In genomic region chr2:118190365-118190916, GRCh38 we compare ENCODE assay signal across 1 cellular context.
TF ChIP-seq lines count a peak whose summit lies in the region.

No MANE protein-coding gene starts in this region.

TF ChIP-seq in HCT116, 20 proteins besides CTCF, POLR2A, EP300 and RAD21 (continued from another document):
- TF ChIP-seq REST (IDR thresholded peaks at IDR 0.05; ENCODE audit: low read depth), result no peak
- TF ChIP-seq EZH2 (IDR thresholded peaks at IDR 0.05), result no peak
- TF ChIP-seq FOSL1 (IDR thresholded peaks at IDR 0.05; ENCODE audit: low read depth), result peak; percentile 51; the same call in 1 of the 2 replicates
- TF ChIP-seq EGR1 (IDR thresholded peaks at IDR 0.05; ENCODE audit: low read depth), result no peak
- no peak for TF ChIP-seq ELF1 (IDR thresholded peaks at IDR 0.05; ENCODE audit: borderline replicate concordance, low read depth)
- TF ChIP-seq TCF7L2 (IDR thresholded peaks at IDR 0.05; ENCODE audit: borderline replicate concordance, extremely low read depth, insufficient read depth, insufficient read length), result no peak
- TF ChIP-seq SP1 (IDR thresholded peaks at IDR 0.05; ENCODE audit: low read depth), result peak; percentile 25; the same call in 1 of the 2 replicates
